ENCODE assay signal across 8 cellular contexts in genomic region chr9:6931913-6932312, GRCh38.
DNase-seq lines count a peak whose midpoint lies in the region; ATAC-seq lines count a peak whose summit lies in the region.

No MANE protein-coding gene starts in this region.

- peak; percentile 67 for ATAC-seq in GM18511 (IDR thresholded peaks at IDR 0.05; ENCODE audit: unreplicated experiment)
- ATAC-seq in HG03064 (IDR thresholded peaks at IDR 0.05; ENCODE audit: low read depth, unreplicated experiment): peak; percentile 70
- ATAC-seq in activated naive CD4-positive, alpha-beta T cell treated with anti-CD3 and anti-CD28 coated beads, Interleukin-2, amount 50 U/mL, for 72 hours: peak; percentile 89 to 99
- peak; percentile 18 for ATAC-seq in left lobe of liver
- ATAC-seq in GM21737 (IDR thresholded peaks at IDR 0.05; ENCODE audit: unreplicated experiment): no peak

- H3K9me3 Mint-ChIP-seq in activated naive CD4-positive, alpha-beta T cell treated with anti-CD3 and anti-CD28 coated beads, Interleukin-2, amount 50 U/mL, for 72 hours: no peaks in the 10 kb centered on the region

- DNase-seq in activated naive CD4-positive, alpha-beta T cell treated with anti-CD3 and anti-CD28 coated beads, Interleukin-2, amount 50 U/mL, for 72 hours (ENCODE audit: low spot score in 2 of 2): no peak
- DNase-seq in left lobe of liver (ENCODE audit: low spot score): no peak
- DNase-seq in NCI-H524 treated with DMSO at 0.1 percent for 48 hours (lab: John Stamatoyannopoulos, UW): no peak
- DNase-seq in inferior parietal cortex (ENCODE audit: extremely low spot score): no peak
- no peak for DNase-seq in NAMALWA (ENCODE audit: low spot score)

- peaks cover 0 to 6% of the 10 kb centered on the region in 2 donors for H3K36me3 Mint-ChIP-seq in activated naive CD4-positive, alpha-beta T cell treated with anti-CD3 and anti-CD28 coated beads, Interleukin-2, amount 50 U/mL, for 72 hours

- peak overlapping the region in 1 of 2 donors; percentile 23 for H3K27ac Mint-ChIP-seq in activated naive CD4-positive, alpha-beta T cell treated with anti-CD3 and anti-CD28 coated beads, Interleukin-2, amount 50 U/mL, for 72 hours
